31 cellular contexts compared by ENCODE assay signal in genomic region chr11:62179995-62180394, GRCh38. TPM values are rescaled to one million over a fixed set of nuclear protein-coding genes. Genes with fewer than 3 reads are reported as not detected.
"Had no signal": no experiment of that assay in that cellular context is flagged by ENCODE, and none has a peak within 500 bp of the region (broad histone marks: within the 10 kb centered on the region; RNA-seq: fewer than 3 reads in every experiment).

No MANE protein-coding gene starts in this region.

- H3K4me1 Mint-ChIP-seq: activated CD4-positive, alpha-beta T cell treated with anti-CD3 and anti-CD28 coated beads, Interleukin-2, amount 10 ng/mL, durations not matched to agents 7 days and 5 days; activated naive CD8-positive, alpha-beta T cell treated with anti-CD3 and anti-CD28 coated beads, Interleukin-2, amount 50 U/mL, for 24 hours; IgD-negative memory B cell; T-cell had no signal

- H3K4me3 ChIP-seq: cardiac muscle cell, SK-N-MC had no signal

- H3K27ac ChIP-seq: brain microvascular endothelial cell, cardiac muscle cell, SK-N-MC had no signal

- ATAC-seq: activated naive CD4-positive, alpha-beta T cell treated with anti-CD3 and anti-CD28 coated beads, Interleukin-2, amount 50 U/mL, for 72 hours; activated naive CD8-positive, alpha-beta T cell treated with anti-CD3 and anti-CD28 coated beads, Interleukin-2, amount 50 U/mL, for 24 hours; activated T-cell treated with anti-CD3 and anti-CD28 coated beads, Interleukin-2, amount 50 U/mL, for 4 hours; Panc1; Right ventricle myocardium inferior; T-cell had no signal

- H3K36me3 Mint-ChIP-seq: activated CD4-positive, alpha-beta memory T cell treated with anti-CD3 and anti-CD28 coated beads for 36 hours; IgD-negative memory B cell had no signal

- DNase-seq: activated CD4-positive, alpha-beta memory T cell treated with anti-CD3 and anti-CD28 coated beads for 36 hours; activated CD4-positive, alpha-beta T cell treated with anti-CD3 and anti-CD28 coated beads, Interleukin-2, amount 10 ng/mL, durations not matched to agents 7 days and 5 days; activated CD4-positive, CD25-positive, alpha-beta regulatory T cell; activated CD8-positive, alpha-beta memory T cell treated with anti-CD3 and anti-CD28 coated beads for 24 hours; activated effector memory CD4-positive, alpha-beta T cell treated with anti-CD3 and anti-CD28 coated beads, Interleukin-2, amount 50 U/mL, for 16 hours; activated naive CD4-positive, alpha-beta T cell treated with Interleukin-2 at 50 U/mL for 16 hours; activated naive CD8-positive, alpha-beta T cell treated with anti-CD3 and anti-CD28 coated beads, Interleukin-2, amount 50 U/mL, for 24 hours; activated T-cell treated with anti-CD3 and anti-CD28 coated beads, Interleukin-2, amount 50 U/mL, for 4 hours; amniotic stem cell; brain microvascular endothelial cell; KG1; NCI-H1092; NCI-H1417; NCI-H1694; NCI-H2081 treated with DMSO at 0.1 percent for 48 hours; NCI-H2171; NCI-H226; NCI-H510A treated with DMSO at 0.1 percent for 48 hours; RPMI8226; T-cell; T-helper 2 cell; T1000 had no signal

- H3K27ac Mint-ChIP-seq: activated CD4-positive, alpha-beta memory T cell treated with anti-CD3 and anti-CD28 coated beads for 36 hours; activated CD4-positive, alpha-beta T cell treated with anti-CD3 and anti-CD28 coated beads, Interleukin-2, amount 10 ng/mL, durations not matched to agents 7 days and 5 days; activated naive CD4-positive, alpha-beta T cell treated with anti-CD3 and anti-CD28 coated beads, Interleukin-2, amount 50 U/mL, for 72 hours; activated naive CD8-positive, alpha-beta T cell treated with anti-CD3 and anti-CD28 coated beads, Interleukin-2, amount 50 U/mL, for 24 hours; IgD-negative memory B cell; T-cell had no signal

- H3K36me3 ChIP-seq: brain microvascular endothelial cell, cardiac muscle cell had no signal

- H3K9me3 Mint-ChIP-seq: activated CD4-positive, alpha-beta T cell treated with anti-CD3 and anti-CD28 coated beads, Interleukin-2, amount 10 ng/mL, durations not matched to agents 7 days and 5 days; activated naive CD8-positive, alpha-beta T cell treated with anti-CD3 and anti-CD28 coated beads, Interleukin-2, amount 50 U/mL, for 24 hours had no signal

- H3K4me3 Mint-ChIP-seq: activated CD4-positive, alpha-beta memory T cell treated with anti-CD3 and anti-CD28 coated beads for 36 hours; activated CD4-positive, alpha-beta T cell treated with anti-CD3 and anti-CD28 coated beads, Interleukin-2, amount 10 ng/mL, durations not matched to agents 7 days and 5 days; activated naive CD8-positive, alpha-beta T cell treated with anti-CD3 and anti-CD28 coated beads, Interleukin-2, amount 50 U/mL, for 24 hours; activated T-cell treated with anti-CD3 and anti-CD28 coated beads, Interleukin-2, amount 50 U/mL, for 4 hours; T-cell had no signal

RNA-seq across cellular contexts. Expression of gene SCGB1D1, which starts 10.0 kb away (rescaled TPM):
- total RNA-seq: activated CD4-positive, alpha-beta memory T cell treated with anti-CD3 and anti-CD28 coated beads for 36 hours; activated CD4-positive, alpha-beta T cell treated with anti-CD3 and anti-CD28 coated beads, Interleukin-2, amount 10 ng/mL, durations not matched to agents 7 days and 5 days; activated naive CD4-positive, alpha-beta T cell treated with anti-CD3 and anti-CD28 coated beads, Interleukin-2, amount 50 U/mL, for 72 hours; activated T-cell treated with anti-CD3 and anti-CD28 coated beads, Interleukin-2, amount 50 U/mL, for 4 hours; astrocyte; cardiac muscle cell; LHCN-M2; MCF 10A; Right ventricle myocardium inferior; T-cell had no signal
- polyA plus RNA-seq: cardiac muscle cell, IgD-negative memory B cell had no signal

RNA-seq across cellular contexts. Expression of gene SCGB2A1, which starts 28.5 kb away (rescaled TPM):
- total RNA-seq: activated CD4-positive, alpha-beta memory T cell treated with anti-CD3 and anti-CD28 coated beads for 36 hours; activated CD4-positive, alpha-beta T cell treated with anti-CD3 and anti-CD28 coated beads, Interleukin-2, amount 10 ng/mL, durations not matched to agents 7 days and 5 days; activated naive CD4-positive, alpha-beta T cell treated with anti-CD3 and anti-CD28 coated beads, Interleukin-2, amount 50 U/mL, for 72 hours; activated T-cell treated with anti-CD3 and anti-CD28 coated beads, Interleukin-2, amount 50 U/mL, for 4 hours; astrocyte; cardiac muscle cell; LHCN-M2; MCF 10A; Right ventricle myocardium inferior; T-cell had no signal
- polyA plus RNA-seq: cardiac muscle cell, IgD-negative memory B cell had no signal
